Comparison of ENCODE assay signal across 18 cellular contexts in the genomic region with DNA sequence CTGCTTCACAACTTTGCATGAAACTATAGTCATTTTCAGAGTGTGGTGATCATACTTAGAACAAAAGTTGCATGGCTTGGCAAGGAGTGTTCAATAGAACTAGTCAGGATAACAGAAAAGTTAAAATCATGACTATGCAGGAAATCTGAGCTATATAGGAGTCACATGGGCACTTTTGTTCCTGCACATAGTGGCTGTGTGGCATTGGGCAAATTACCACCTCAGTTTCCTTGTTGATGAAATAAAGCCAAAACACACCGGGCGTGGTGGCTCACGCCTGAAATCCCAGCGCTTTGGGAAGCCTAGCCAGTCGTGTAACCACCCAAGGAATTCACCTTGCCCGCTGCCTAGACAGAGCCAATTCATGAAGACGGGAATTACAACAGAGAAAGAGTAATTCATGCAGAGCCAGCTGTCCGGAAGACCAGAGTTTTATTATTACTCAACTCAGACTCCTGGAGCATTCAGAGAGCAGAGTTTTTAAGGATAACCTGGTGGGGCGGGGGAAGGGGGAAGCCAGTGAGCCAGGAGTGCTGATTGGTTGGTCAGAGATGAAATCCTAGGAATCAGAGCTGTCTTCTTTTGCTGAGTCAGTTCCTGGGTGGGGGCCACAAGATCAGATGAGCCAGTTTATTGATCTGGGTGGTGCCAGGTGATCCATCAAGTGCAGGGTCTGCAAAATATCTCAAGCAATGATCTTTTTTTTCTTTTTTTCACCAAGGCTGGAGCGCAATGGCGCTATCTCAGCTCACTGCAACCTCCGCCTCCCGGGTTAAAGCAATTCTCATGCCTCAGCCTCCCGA. TPM values are rescaled to one million over a fixed set of nuclear protein-coding genes. Genes with fewer than 3 reads are reported as not detected.
DNase-seq lines count a peak whose midpoint lies in the region; ATAC-seq and TF ChIP-seq lines count a peak whose summit lies in the region.
"Had no signal": no experiment of that assay in that cellular context is flagged by ENCODE, and none has a peak within 500 bp of the region (broad histone marks: within the 10 kb centered on the region; RNA-seq: fewer than 3 reads in every experiment).

No MANE protein-coding gene starts in this region.

- H3K27ac Mint-ChIP-seq in Caco-2 (ENCODE audit: unreplicated experiment) (peak overlapping the region; percentile 7), neural crest cell (ENCODE audit: unreplicated experiment) (no peak overlapping the region)
- H3K27ac Mint-ChIP-seq in activated CD8-positive, alpha-beta memory T cell treated with anti-CD3 and anti-CD28 coated beads, Interleukin-2, amount 10 ng/mL, durations not matched to agents 7 days and 5 days = no peak overlapping the region
- H3K27ac Mint-ChIP-seq: activated CD8-positive, alpha-beta T cell treated with anti-CD3 and anti-CD28 coated beads, Interleukin-2, amount 10 ng/mL, durations not matched to agents 7 days and 5 days had no signal

- H3K36me3 ChIP-seq in Caco-2 (ENCODE audit: control insufficient read depth, insufficient read depth, low read length) (no peaks in the 10 kb centered on the region), body of pancreas (replicated peaks in 1 of 2; ENCODE audit: insufficient read depth in 1 of 2, low read depth in 2 of 2) (no peaks in the 10 kb centered on the region), GM23248 (ENCODE audit: low read depth) (no peaks in the 10 kb centered on the region)
- H3K36me3 ChIP-seq: thoracic aorta had no signal

- TF ChIP-seq POLR2A in body of pancreas (IDR thresholded peaks at IDR 0.05) = no peak

- BruUV-seq in Caco-2 (replicated peaks; lab: Mats Ljungman, UMichigan) = no TSS peak

- H3K27me3 Mint-ChIP-seq in Caco-2 (ENCODE audit: insufficient read depth, unreplicated experiment) = no peaks in the 10 kb centered on the region
- H3K27me3 Mint-ChIP-seq in neural crest cell (ENCODE audit: low read depth) = no peaks in the 10 kb centered on the region
- peaks cover 3% of the 10 kb centered on the region for H3K27me3 Mint-ChIP-seq in activated CD8-positive, alpha-beta memory T cell treated with anti-CD3 and anti-CD28 coated beads, Interleukin-2, amount 10 ng/mL, durations not matched to agents 7 days and 5 days

- no peak overlapping the region for H3K4me3 Mint-ChIP-seq in Caco-2 (ENCODE audit: unreplicated experiment)
- peak overlapping the region; percentile 27 for H3K4me3 Mint-ChIP-seq in neural crest cell
- H3K4me3 Mint-ChIP-seq in activated CD8-positive, alpha-beta memory T cell treated with anti-CD3 and anti-CD28 coated beads, Interleukin-2, amount 10 ng/mL, durations not matched to agents 7 days and 5 days = no peak overlapping the region
- H3K4me3 Mint-ChIP-seq: activated CD8-positive, alpha-beta T cell treated with anti-CD3 and anti-CD28 coated beads, Interleukin-2, amount 10 ng/mL, durations not matched to agents 7 days and 5 days; naive thymus-derived CD4-positive, alpha-beta T cell had no signal

- no peaks in the 10 kb centered on the region for H3F3A ChIP-seq in GM23248 (ENCODE audit: insufficient read depth)

- H2AFZ ChIP-seq in GM23248 = no peak overlapping the region

- no peaks in the 10 kb centered on the region for H4K20me1 ChIP-seq in GM23248 (ENCODE audit: insufficient read depth)

- no peaks in the 10 kb centered on the region for H3K36me3 Mint-ChIP-seq in Caco-2 (ENCODE audit: insufficient read depth, unreplicated experiment)
- no peaks in the 10 kb centered on the region for H3K36me3 Mint-ChIP-seq in neural crest cell (ENCODE audit: low read depth)
- no peaks in the 10 kb centered on the region for H3K36me3 Mint-ChIP-seq in activated CD8-positive, alpha-beta memory T cell treated with anti-CD3 and anti-CD28 coated beads, Interleukin-2, amount 10 ng/mL, durations not matched to agents 7 days and 5 days
- H3K36me3 Mint-ChIP-seq: naive thymus-derived CD4-positive, alpha-beta T cell had no signal

- no peak overlapping the region for H3K4me3 ChIP-seq in Caco-2 (ENCODE audit: low read depth, low read length)
- H3K4me3 ChIP-seq in epithelial cell of esophagus (ENCODE audit: low read length) = no peak overlapping the region
- H3K4me3 ChIP-seq in body of pancreas = no peak overlapping the region
- H3K4me3 ChIP-seq in GM23248 = no peak overlapping the region
- H3K4me3 ChIP-seq: thoracic aorta had no signal

- H3K9me2 ChIP-seq in GM23248 (ENCODE audit: insufficient read depth) = no peaks in the 10 kb centered on the region

- H3K4me1 Mint-ChIP-seq in Caco-2 (ENCODE audit: low read depth, unreplicated experiment) (no peaks in the 10 kb centered on the region), neural crest cell (peaks cover 12% of the 10 kb centered on the region)
- H3K4me1 Mint-ChIP-seq in activated CD8-positive, alpha-beta memory T cell treated with anti-CD3 and anti-CD28 coated beads, Interleukin-2, amount 10 ng/mL, durations not matched to agents 7 days and 5 days = peaks cover 21% of the 10 kb centered on the region

- TF ChIP-seq CTCF in Caco-2 (IDR thresholded peaks at IDR 0.05; ENCODE audit: insufficient read depth in 1 of 2, low read depth in 1 of 2, low read length in 1 of 2, severe bottlenecking in 1 of 2, unreplicated experiment in 1 of 2) (no peak), RWPE1 (conservative IDR thresholded peaks at IDR 0.05; ENCODE audit: low read depth) (no peak), epithelial cell of esophagus (IDR thresholded peaks at IDR 0.05; ENCODE audit: insufficient read depth, low read depth, low read length, missing control alignments) (no peak), neural crest cell (conservative IDR thresholded peaks at IDR 0.05) (no peak), body of pancreas (IDR thresholded peaks at IDR 0.05) (no peak)

- H3K9me3 ChIP-seq in Caco-2 (no peaks in the 10 kb centered on the region), body of pancreas (no peaks in the 10 kb centered on the region), GM23248 (ENCODE audit: low read depth) (no peaks in the 10 kb centered on the region)
- H3K9me3 ChIP-seq: thoracic aorta had no signal

- CTCF ChIA-PET in Caco-2 (lab: Charles Lee) = no interaction called here
- CTCF ChIA-PET in RWPE1 (lab: Yijun Ruan, JAX) = no interaction called here
- CTCF ChIA-PET in activated CD8-positive, alpha-beta memory T cell treated with anti-CD3 and anti-CD28 coated beads, Interleukin-2, amount 10 ng/mL, durations not matched to agents 7 days and 5 days (lab: Charles Lee) = interaction anchor here (0.6 to 1.4 kb wide), 2 partner anchors 9 to 220 kb away, joined by 3 to 7 read pairs; no protein-coding TSS in a partner anchor

- peak overlapping the region; percentile 76 for H3K27ac ChIP-seq in RWPE1
- no peak overlapping the region for H3K27ac ChIP-seq in body of pancreas
- H3K27ac ChIP-seq in GM23248 = no peak overlapping the region
- H3K27ac ChIP-seq: thoracic aorta had no signal

- no peak overlapping the region for H3K9ac ChIP-seq in GM23248

- no peaks in the 10 kb centered on the region for H3K79me2 ChIP-seq in GM23248 (ENCODE audit: insufficient read depth)

- 66 to 78% methylated on average over 13 to 14 of the region's 14 CpGs for WGBS in body of pancreas, 2 donors
- 79 to 82% methylated on average over 14 of the region's 14 CpGs for WGBS in GM23248 (ENCODE audit: low coverage in 1 of 2, low lambda C conversion rate in 2 of 2, missing lambda C conversion rate in 2 of 2), 2 experiments

- no peak overlapping the region for H3K4me2 ChIP-seq in GM23248 (ENCODE audit: unreplicated experiment)

- ATAC-seq in activated CD8-positive, alpha-beta memory T cell treated with anti-CD3 and anti-CD28 coated beads, Interleukin-2, amount 10 ng/mL, durations not matched to agents 7 days and 5 days = no peak
- ATAC-seq in body of pancreas = no peak
- no peak for ATAC-seq in stimulated activated naive CD8-positive, alpha-beta T cell treated with anti-CD3 and anti-CD28 coated beads, Interleukin-15, Interleukin-2, amounts not matched to agents 100 U/mL and 50 U/mL, for 24 hours
- ATAC-seq: activated CD8-positive, alpha-beta T cell treated with anti-CD3 and anti-CD28 coated beads, Interleukin-2, amount 10 ng/mL, durations not matched to agents 7 days and 5 days; HepG2; naive thymus-derived CD4-positive, alpha-beta T cell; right cardiac atrium had no signal

- no peaks in the 10 kb centered on the region for H3K9me3 Mint-ChIP-seq in Caco-2 (ENCODE audit: unreplicated experiment)
- no peaks in the 10 kb centered on the region for H3K9me3 Mint-ChIP-seq in neural crest cell
- no peaks in the 10 kb centered on the region for H3K9me3 Mint-ChIP-seq in activated CD8-positive, alpha-beta memory T cell treated with anti-CD3 and anti-CD28 coated beads, Interleukin-2, amount 10 ng/mL, durations not matched to agents 7 days and 5 days (ENCODE audit: low read depth)
- H3K9me3 Mint-ChIP-seq: naive thymus-derived CD4-positive, alpha-beta T cell had no signal

- in situ Hi-C loops in GM23248 (cut with MboI) = no loop called here

- intact Hi-C loops in Caco-2 (cut with micrococcal nuclease; ENCODE audit: unreplicated experiment) (no loop called here), body of pancreas (cut with DNase I) (no loop called here)

- H3K27me3 ChIP-seq in Caco-2 (replicated peaks; ENCODE audit: control insufficient read depth, insufficient read depth, low read length) = no peaks in the 10 kb centered on the region
- no peaks in the 10 kb centered on the region for H3K27me3 ChIP-seq in body of pancreas
- H3K27me3 ChIP-seq in GM23248 (replicated peaks; ENCODE audit: insufficient read depth) = no peaks in the 10 kb centered on the region

- POLR2A ChIA-PET in Caco-2 (lab: Charles Lee) = no interaction called here
- POLR2A ChIA-PET in RWPE1 (lab: Yijun Ruan, JAX; ENCODE audit: low non-redundant PET) = no interaction called here

- DNase-seq in Caco-2 (no peak), RWPE1 (ENCODE audit: low spot score) (no peak), epithelial cell of esophagus (ENCODE audit: low read depth) (peak; percentile 70), neural crest cell (ENCODE audit: low read depth, low spot score) (no peak), body of pancreas (no peak), GM23248 (no peak)
- DNase-seq in activated CD8-positive, alpha-beta memory T cell treated with anti-CD3 and anti-CD28 coated beads, Interleukin-2, amount 10 ng/mL, durations not matched to agents 7 days and 5 days = no peak
- DNase-seq in stimulated activated naive CD8-positive, alpha-beta T cell treated with anti-CD3 and anti-CD28 coated beads, Interleukin-15, Interleukin-2, amounts not matched to agents 100 U/mL and 50 U/mL, for 24 hours = no peak
- DNase-seq: activated CD8-positive, alpha-beta T cell treated with anti-CD3 and anti-CD28 coated beads, Interleukin-2, amount 10 ng/mL, durations not matched to agents 7 days and 5 days; amniotic stem cell; glutamatergic neuron; naive thymus-derived CD4-positive, alpha-beta T cell; NCI-H1092; right cardiac atrium; SIG-M5; stimulated activated CD8-positive, alpha-beta memory T cell treated with anti-CD3 and anti-CD28 coated beads, Interleukin-4, amount 100 ng/mL, for 48 hours had no signal

- H3K4me1 ChIP-seq in Caco-2 = no peaks in the 10 kb centered on the region
- H3K4me1 ChIP-seq in body of pancreas = no peaks in the 10 kb centered on the region
- H3K4me1 ChIP-seq in GM23248 (ENCODE audit: insufficient read depth) = no peaks in the 10 kb centered on the region

RNA-seq across cellular contexts. Expression of a gene that starts 6.4 kb away (rescaled TPM):
- total RNA-seq in Caco-2 (2022) (62.4 and 73.0 TPM in 2 replicates), neural crest cell (69.3 and 81.2 TPM in 2 replicates), body of pancreas (10 to 100 TPM; 29.7 to 46.2 TPM)
- 10 to 100 TPM; 64.2 to 75.5 TPM for total RNA-seq in activated CD8-positive, alpha-beta memory T cell treated with anti-CD3 and anti-CD28 coated beads, Interleukin-2, amount 10 ng/mL, durations not matched to agents 7 days and 5 days
- 68.8 and 72.7 TPM in 2 replicates for total RNA-seq in GM23248 (2014; rRNA removed; shearing (Covaris generic))
- polyA plus RNA-seq in GM23248 (2016; fragmentation: Nextera tagmentation; extraction: Ambion mirVana) = 71.5 and 71.7 TPM in 2 replicates
